ENCODE assay signal across 13 cellular contexts in the genomic region with DNA sequence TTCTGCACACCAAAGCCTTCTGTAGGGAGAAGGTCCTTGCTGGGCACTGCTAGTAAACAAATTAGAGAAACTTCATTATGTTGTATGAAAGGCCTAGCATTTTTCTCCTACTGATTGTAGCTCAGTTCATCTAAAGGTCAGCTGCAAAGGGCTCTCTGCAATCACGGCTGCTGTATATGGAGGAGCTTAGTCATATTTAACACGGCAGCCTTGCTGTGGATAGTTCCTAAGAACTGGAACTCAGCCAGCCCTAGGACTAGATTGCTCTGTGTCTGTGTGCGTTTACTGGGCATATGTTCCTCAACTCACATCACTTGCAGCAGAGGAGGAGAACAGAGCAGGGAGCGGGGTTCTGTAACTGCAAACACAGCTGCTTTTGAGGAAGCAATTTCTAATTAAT.
DNase-seq lines count a peak whose midpoint lies in the region; ATAC-seq and TF ChIP-seq lines count a peak whose summit lies in the region.
"Had no signal": no experiment of that assay in that cellular context is flagged by ENCODE, and none has a peak within 500 bp of the region (broad histone marks: within the 10 kb centered on the region; RNA-seq: fewer than 3 reads in every experiment).

No MANE protein-coding gene starts in this region.

- 17 to 23% (median 22%) methylated on average over 4 of the region's 4 CpGs for WGBS in heart left ventricle, 4 donors
- 30 to 35% methylated on average over 2 to 4 of the region's 4 CpGs for WGBS in transverse colon (ENCODE audit: low coverage in 1 of 2), 2 donors

- no peak for TF ChIP-seq CTCF in heart left ventricle (IDR thresholded peaks at IDR 0.05)
- no peak for TF ChIP-seq CTCF in natural killer cell (IDR thresholded peaks at IDR 0.05)
- TF ChIP-seq CTCF in transverse colon (IDR thresholded peaks at IDR 0.05) = no peak

- no peaks in the 10 kb centered on the region for H3K27me3 Mint-ChIP-seq in natural killer cell (ENCODE audit: low read depth in 2 of 2)
- H3K27me3 Mint-ChIP-seq: activated CD4-positive, alpha-beta T cell treated with anti-CD3 and anti-CD28 coated beads, Interleukin-2, amount 10 ng/mL, durations not matched to agents 24 days and 14 days; activated naive CD4-positive, alpha-beta T cell treated with anti-CD3 and anti-CD28 coated beads, Interleukin-2, amount 10 ng/mL, durations not matched to agents 7 days and 5 days; progenitor cell of endocrine pancreas had no signal

- intact Hi-C loops in heart left ventricle (cut with DNase I) (no loop called here), natural killer cell (cut with micrococcal nuclease) (no loop called here), transverse colon (cut with DNase I; ENCODE audit: low total_unique reads) (no loop called here)

- H3K9me3 ChIP-seq in heart left ventricle = no peaks in the 10 kb centered on the region
- no peaks in the 10 kb centered on the region for H3K9me3 ChIP-seq in transverse colon

- H3K4me1 ChIP-seq in heart left ventricle (peaks cover 0 to 20% (median 2%) of the 10 kb centered on the region in 12 donors), transverse colon (peaks cover 0 to 9% (median 0%) of the 10 kb centered on the region in 4 donors)

- ATAC-seq in heart left ventricle = peak; percentile 79 to 98 (median 88)
- no peak for ATAC-seq in natural killer cell
- no peak for ATAC-seq in GM19035 (IDR thresholded peaks at IDR 0.05; ENCODE audit: unreplicated experiment)
- ATAC-seq: GM12878 had no signal

- in situ Hi-C loops in transverse colon (cut with MboI; ENCODE audit: low pct_ligation_motif_present in 1 of 4, low pct_unique_long_range_greater_than_20kb in 1 of 4, low sequenced_read_pairs in 3 of 4) = no loop called here

- H3K4me1 Mint-ChIP-seq in natural killer cell = no peaks in the 10 kb centered on the region
- H3K4me1 Mint-ChIP-seq: activated CD4-positive, alpha-beta T cell treated with anti-CD3 and anti-CD28 coated beads, Interleukin-2, amount 10 ng/mL, durations not matched to agents 24 days and 14 days; activated naive CD4-positive, alpha-beta T cell treated with anti-CD3 and anti-CD28 coated beads, Interleukin-2, amount 10 ng/mL, durations not matched to agents 7 days and 5 days had no signal

- no peak for TF ChIP-seq EP300 in transverse colon (IDR thresholded peaks at IDR 0.05; ENCODE audit: low read depth)

- H3K9me3 Mint-ChIP-seq in natural killer cell = peaks cover 11 to 21% of the 10 kb centered on the region in 2 donors
- H3K9me3 Mint-ChIP-seq: activated CD4-positive, alpha-beta T cell treated with anti-CD3 and anti-CD28 coated beads, Interleukin-2, amount 10 ng/mL, durations not matched to agents 24 days and 14 days had no signal

- H3K4me3 Mint-ChIP-seq in natural killer cell = no peak overlapping the region
- H3K4me3 Mint-ChIP-seq: activated CD4-positive, alpha-beta T cell treated with anti-CD3 and anti-CD28 coated beads, Interleukin-2, amount 10 ng/mL, durations not matched to agents 24 days and 14 days; activated naive CD4-positive, alpha-beta T cell treated with anti-CD3 and anti-CD28 coated beads, Interleukin-2, amount 10 ng/mL, durations not matched to agents 7 days and 5 days had no signal

- TF ChIP-seq POLR2A in heart left ventricle (IDR thresholded peaks at IDR 0.05) = no peak
- TF ChIP-seq POLR2A in transverse colon (IDR thresholded peaks at IDR 0.05) = no peak

- H3K36me3 Mint-ChIP-seq in natural killer cell = no peaks in the 10 kb centered on the region
- H3K36me3 Mint-ChIP-seq: activated naive CD4-positive, alpha-beta T cell treated with anti-CD3 and anti-CD28 coated beads, Interleukin-2, amount 10 ng/mL, durations not matched to agents 7 days and 5 days had no signal

- H3K36me3 ChIP-seq in heart left ventricle (no peaks in the 10 kb centered on the region), transverse colon (no peaks in the 10 kb centered on the region)

- DNase-seq in Ammon's horn (ENCODE audit: low spot score) (peak; percentile 49), Kasumi-1 (lab: John Stamatoyannopoulos, UW) (peak; percentile 47 to 51), RPMI8226 (peak; percentile 33), heart left ventricle (peak in 3 of 5 donors; percentile 18 to 45 (median 22)), natural killer cell (no peak), AG20443 (ENCODE audit: low spot score) (no peak), transverse colon (no peak)
- DNase-seq: activated CD4-positive, alpha-beta T cell treated with anti-CD3 and anti-CD28 coated beads, Interleukin-2, amount 10 ng/mL, durations not matched to agents 24 days and 14 days; activated naive CD4-positive, alpha-beta T cell treated with anti-CD3 and anti-CD28 coated beads, Interleukin-2, amount 10 ng/mL, durations not matched to agents 7 days and 5 days had no signal

- H3K4me3 ChIP-seq in heart left ventricle (no peak overlapping the region), transverse colon (no peak overlapping the region)
- H3K4me3 ChIP-seq: GM12878 had no signal

- peak overlapping the region in 1 of 12 donors; percentile 17 for H3K27ac ChIP-seq in heart left ventricle
- H3K27ac ChIP-seq in transverse colon = no peak overlapping the region
- H3K27ac ChIP-seq: C4-2B had no signal

- H3K27ac Mint-ChIP-seq in natural killer cell = no peak overlapping the region
- H3K27ac Mint-ChIP-seq: activated CD4-positive, alpha-beta T cell treated with anti-CD3 and anti-CD28 coated beads, Interleukin-2, amount 10 ng/mL, durations not matched to agents 24 days and 14 days; activated naive CD4-positive, alpha-beta T cell treated with anti-CD3 and anti-CD28 coated beads, Interleukin-2, amount 10 ng/mL, durations not matched to agents 7 days and 5 days; progenitor cell of endocrine pancreas had no signal

- H3K27me3 ChIP-seq in heart left ventricle (no peaks in the 10 kb centered on the region), transverse colon (no peaks in the 10 kb centered on the region)

Comparison
In these comparisons a context has a peak if more than half of its experiments do, and no peak if none do; other contexts are left out.
1. DNase-seq: peak in Ammon's horn (single experiment), Kasumi-1 (2 of 2), RPMI8226 (single experiment) and heart left ventricle (3 of 5); none in natural killer cell (single experiment), AG20443 (single experiment) and transverse colon (single experiment).
2. ATAC-seq: peak in heart left ventricle (4 of 4); none in natural killer cell (0 of 3) and GM19035 (single experiment).